In genomic region chr15:90160781-90161727, GRCh38 we compare ENCODE assay signal across 13 cellular contexts. TPM values are rescaled to one million over a fixed set of nuclear protein-coding genes. Genes with fewer than 3 reads are reported as not detected.
DNase-seq lines count a peak whose midpoint lies in the region; ATAC-seq, FAIRE-seq and TF ChIP-seq lines count a peak whose summit lies in the region.
"Had no signal": no experiment of that assay in that cellular context is flagged by ENCODE, and none has a peak within 500 bp of the region (broad histone marks: within the 10 kb centered on the region; RNA-seq: fewer than 3 reads in every experiment).

No MANE protein-coding gene starts in this region.

- peaks cover 0 to 17% (median 8%) of the 10 kb centered on the region in 4 experiments; a peak in 4 of 7 replicates for H3K4me1 ChIP-seq in H1 (replicated peaks in 1 of 4; ENCODE audit: control insufficient read depth in 3 of 4, insufficient read depth in 4 of 4, low read length in 3 of 4)

- H3K27me3 ChIP-seq in H7 (ENCODE audit: control insufficient read depth, insufficient read depth, low read length) (no peaks in the 10 kb centered on the region), H1 (replicated peaks in 1 of 4; ENCODE audit: control insufficient read depth in 3 of 4, extremely low read depth in 1 of 4, insufficient read depth in 3 of 4, low read length in 3 of 4) (no peaks in the 10 kb centered on the region)

- no peaks in the 10 kb centered on the region for H3K79me2 ChIP-seq in H1 (ENCODE audit: control insufficient read depth in 1 of 2, insufficient read depth in 2 of 2, low read length in 2 of 2)

- no peaks in the 10 kb centered on the region; the same call in 1 of the 2 replicates for H3K23me2 ChIP-seq in H1 (ENCODE audit: low read depth, low read length)

- H4K8ac ChIP-seq in H1 (ENCODE audit: extremely low read depth, insufficient read depth, low read length) = no peak overlapping the region

- 0 out of 3 replicates have a peak, but pooled peaks of 1 of the 2 experiments have one; percentile 30 for TF ChIP-seq POLR2A in H1 (IDR thresholded peaks at IDR 0.05; ENCODE audit: control extremely low read depth in 1 of 2, low read depth in 2 of 2, low read length in 2 of 2)

- H3K23ac ChIP-seq in H1 (ENCODE audit: insufficient read length) = no peak overlapping the region

- peak overlapping the region; percentile 84 for H2BK20ac ChIP-seq in H1 (ENCODE audit: low read length)

- H2BK15ac ChIP-seq in H1 (ENCODE audit: low read length) = no peak overlapping the region

- peak overlapping the region; percentile 40 for H2BK120ac ChIP-seq in H1 (replicated peaks; ENCODE audit: low read depth, low read length)

- H4K91ac ChIP-seq in H1 (replicated peaks; ENCODE audit: insufficient read length, low read length) = peak overlapping the region; percentile 36

- H3K79me1 ChIP-seq in H1 (ENCODE audit: low read depth, low read length) = no peaks in the 10 kb centered on the region

- H3K4ac ChIP-seq in H1 (replicated peaks; ENCODE audit: insufficient read length, low read depth, low read length) = no peak overlapping the region

- H4K5ac ChIP-seq in H1 (ENCODE audit: insufficient read length, low read depth, low read length) = no peak overlapping the region

- H3K4me2 ChIP-seq in H1 (ENCODE audit: insufficient read depth in 1 of 2, low read depth in 2 of 2, low read length in 2 of 2) = 0 out of 4 replicates have a peak overlapping the region, but pooled peaks of 1 of the 2 experiments have one; percentile 34

- no peak overlapping the region for H3K14ac ChIP-seq in H1 (ENCODE audit: insufficient read length)

- no peak for ATAC-seq in HG03025 (IDR thresholded peaks at IDR 0.05; ENCODE audit: low FRiP score, unreplicated experiment)
- ATAC-seq: activated CD8-positive, alpha-beta T cell treated with anti-CD3 and anti-CD28 coated beads for 36 hours had no signal

- no peaks in the 10 kb centered on the region for H3K9me3 ChIP-seq in H1 (ENCODE audit: insufficient read depth in 2 of 2, low read depth in 1 of 2, low read length in 1 of 2)

- POLR2A ChIA-PET in H1 (lab: Charles Lee; ENCODE audit: partially characterized antibody) = interaction anchor here (0.6 to 1.8 kb wide), 4 partner anchors 9 to 119 kb away, joined by 3 to 7 read pairs (median 4); no protein-coding TSS in a partner anchor

- 0 out of 2 replicates have a peak overlapping the region, but pooled peaks have one; percentile 6 for H3K18ac ChIP-seq in H1 (ENCODE audit: extremely low read depth, low read length)

- CTCF ChIA-PET in H1 (lab: Charles Lee; ENCODE audit: partially characterized antibody) = interaction anchor here (0.6 to 2.7 kb wide), 10 partner anchors 8 to 283 kb away, joined by 3 to 10 read pairs (median 4); partner anchors contain the start of gene CIB1

- H3K4me3 ChIP-seq in H7 (ENCODE audit: insufficient read depth, low read depth, low read length) (no peak overlapping the region), H1 (ENCODE audit: extremely low read depth in 1 of 4, insufficient read depth in 2 of 4, low read depth in 3 of 4, low read length in 4 of 4) (no peak overlapping the region)

- no peak for TF ChIP-seq EP300 in H1 (IDR thresholded peaks at IDR 0.05; ENCODE audit: borderline replicate concordance in 1 of 2, low read depth in 2 of 2, low read length in 2 of 2)

- no peak overlapping the region for H3K9ac ChIP-seq in H1 (replicated peaks in 1 of 4; ENCODE audit: extremely low read depth in 1 of 4, low read depth in 3 of 4, low read length in 3 of 4)

- H3K56ac ChIP-seq in H1 (replicated peaks; ENCODE audit: insufficient read length, low read depth, low read length) = no peak overlapping the region

- no peaks in the 10 kb centered on the region for H3K36me3 ChIP-seq in H7 (replicated peaks; ENCODE audit: control insufficient read depth, insufficient read depth, low read length)
- H3K36me3 ChIP-seq in H1 (ENCODE audit: control insufficient read depth in 2 of 4, insufficient read depth in 4 of 4, low read length in 3 of 4) = no peaks in the 10 kb centered on the region

- DNase-seq in H7 = peak; percentile 58
- DNase-seq in NCI-H510A (lab: John Stamatoyannopoulos, UW) = peak; percentile 83
- peak in 1 of 2 experiments; percentile 55 for DNase-seq in H1 (ENCODE audit: low read depth in 1 of 2, low spot score in 2 of 2)
- peak; percentile 70 for DNase-seq in renal cortical epithelial cell (ENCODE audit: low read depth)
- no peak for DNase-seq in NCI-H524 (lab: John Stamatoyannopoulos, UW)
- DNase-seq in DMS 273 treated with DMSO at 0.1 percent for 48 hours (lab: John Stamatoyannopoulos, UW) = no peak
- no peak for DNase-seq in DMS114 treated with DMSO at 0.1 percent for 48 hours (lab: John Stamatoyannopoulos, UW; ENCODE audit: unreplicated experiment)
- DNase-seq: activated CD8-positive, alpha-beta T cell treated with anti-CD3 and anti-CD28 coated beads for 36 hours; HCEC 1CT; OCI-M1 had no signal

- TF ChIP-seq CTCF in H1 (IDR thresholded peaks at IDR 0.05; ENCODE audit: control extremely low read depth in 1 of 3, insufficient read depth in 1 of 3, low read depth in 1 of 3, low read length in 3 of 3) = no peak

- no peak overlapping the region for H3K27ac ChIP-seq in H1 (ENCODE audit: low read depth, low read length)

- H4K20me1 ChIP-seq in H1 (replicated peaks in 1 of 2; ENCODE audit: control insufficient read depth in 1 of 2, insufficient read depth in 2 of 2, low read length in 2 of 2) = no peaks in the 10 kb centered on the region

- 75% methylated on average over 14 of the region's 14 CpGs; no CpG with 5 or more reads in 1 of the 2 experiments for WGBS in H1 (ENCODE audit: extremely low coverage in 1 of 2, insufficient coverage in 1 of 2, insufficient read length in 1 of 2, insufficient replicate concordance in 2 of 2, low coverage in 1 of 2, low lambda C conversion rate in 2 of 2, missing lambda C conversion rate in 1 of 2), 2 experiments

- no peak for FAIRE-seq in H1 (lab: Jason Lieb, UNC)
- FAIRE-seq: astrocyte, urothelium cell line had no signal

- 0 out of 2 replicates have a peak overlapping the region, but pooled peaks have one; percentile 65 for H2AFZ ChIP-seq in H1 (ENCODE audit: low read length)

- no peak overlapping the region for H2AK5ac ChIP-seq in H1 (ENCODE audit: low read depth, low read length)

- H2BK5ac ChIP-seq in H1 (ENCODE audit: low read depth, low read length) = 0 out of 2 replicates have a peak overlapping the region, but pooled peaks have one; percentile 14

- 0 out of 4 replicates have a peak, but pooled peaks of 1 of the 2 experiments have one; percentile 5 for TF ChIP-seq RAD21 in H1 (IDR thresholded peaks at IDR 0.05 in 1 of 2, conservative IDR thresholded peaks at IDR 0.05 in 1 of 2; ENCODE audit: low read depth in 2 of 2, low read length in 2 of 2)

- H2BK12ac ChIP-seq in H1 (ENCODE audit: low read depth, low read length) = peak overlapping the region; percentile 18; the same call in 1 of the 2 replicates

TF ChIP-seq in H1, 55 proteins besides CTCF, POLR2A, EP300 and RAD21:
- no peak for TF ChIP-seq BACH1 (IDR thresholded peaks at IDR 0.05; ENCODE audit: low read length)
- no peak for TF ChIP-seq POLR2AphosphoS5 (IDR thresholded peaks at IDR 0.05; ENCODE audit: low read depth, low read length)
- TF ChIP-seq SIN3A (conservative IDR thresholded peaks at IDR 0.05 in 1 of 2, IDR thresholded peaks at IDR 0.05 in 1 of 2; ENCODE audit: low read depth in 1 of 2, low read length in 2 of 2) = no peak
- no peak for TF ChIP-seq MAFK (IDR thresholded peaks at IDR 0.05; ENCODE audit: low read depth, low read length)
- no peak for TF ChIP-seq SIX5 (IDR thresholded peaks at IDR 0.05; ENCODE audit: low read depth, low read length)
- TF ChIP-seq MAX (IDR thresholded peaks at IDR 0.05) = peak; percentile 33; the same call in 1 of the 2 replicates
- TF ChIP-seq SUZ12 (IDR thresholded peaks at IDR 0.05; ENCODE audit: low read length) = no peak
- peak; percentile 64; the same call in 1 of the 2 replicates for TF ChIP-seq KDM1A (IDR thresholded peaks at IDR 0.05; ENCODE audit: borderline replicate concordance, low read length)
- peak; percentile 82 for TF ChIP-seq TCF12 (IDR thresholded peaks at IDR 0.05; ENCODE audit: low read depth, low read length)
- TF ChIP-seq BRCA1 (IDR thresholded peaks at IDR 0.05; ENCODE audit: low read depth, low read length) = no peak
- peak; percentile 34; the same call in 1 of the 2 replicates for TF ChIP-seq TAF1 (IDR thresholded peaks at IDR 0.05; ENCODE audit: low read depth, low read length)
- no peak for TF ChIP-seq CEBPB (IDR thresholded peaks at IDR 0.05; ENCODE audit: low read depth, low read length)
- TF ChIP-seq POU5F1 (IDR thresholded peaks at IDR 0.05; ENCODE audit: low read depth, low read length) = no peak

RNA-seq across cellular contexts. Expression of gene SEMA4B, which starts 40.1 kb away (rescaled TPM):
- 53.0 and 61.0 TPM in 2 replicates for total RNA-seq in H7 (2014; rRNA removed; shearing (Covaris generic))
- 42.7 and 43.6 TPM in 2 replicates for total RNA-seq in H1 (2021; fragmentation: NEBNext Ultra II Directional; extraction: Animal tissue kit (Norgen Biotek cat#: 25700))
- 43.0 and 62.4 TPM in 2 replicates for polyA plus RNA-seq in H1 (2011; rRNA removed)
- polyA plus RNA-seq in H1 (2011; cell fraction: cytosol; rRNA removed) = 31.1 TPM
- 103 TPM for polyA plus RNA-seq in H1 (2011; cell fraction: nucleus; rRNA removed)
- 29.8 to 49.9 TPM (median 46.1 TPM) in 4 replicates for polyA plus RNA-seq in H1 (2012, experiment 1 of 2)
- 37.6 TPM for polyA plus RNA-seq in H1 (2012, experiment 2 of 2)
- polyA plus RNA-seq in H1 (2013, experiment 1 of 2) = 71.9 TPM
- polyA plus RNA-seq in H1 (2013, experiment 2 of 2) = 65.7 TPM
- polyA minus RNA-seq in H1 (2011; rRNA and poly(A)+ RNA removed) = 34.0 and 63.8 TPM in 2 replicates
- 52.3 TPM for polyA minus RNA-seq in H1 (2011; cell fraction: cytosol; rRNA and poly(A)+ RNA removed)
- polyA minus RNA-seq in H1 (2011; cell fraction: nucleus; rRNA and poly(A)+ RNA removed) = 41.9 TPM
- total RNA-seq in renal cortical epithelial cell = 26.6 and 154 TPM in 2 replicates

RNA-seq across cellular contexts. Expression of gene IDH2, which starts 58.8 kb away (rescaled TPM):
- total RNA-seq in H7 (2014; rRNA removed; shearing (Covaris generic)) = 67.6 and 74.4 TPM in 2 replicates
- 64.2 and 64.6 TPM in 2 replicates for total RNA-seq in H1 (2021; fragmentation: NEBNext Ultra II Directional; extraction: Animal tissue kit (Norgen Biotek cat#: 25700))
- 79.7 and 84.6 TPM in 2 replicates for polyA plus RNA-seq in H1 (2011; rRNA removed)
- polyA plus RNA-seq in H1 (2011; cell fraction: cytosol; rRNA removed) = 83.6 TPM
- polyA plus RNA-seq in H1 (2011; cell fraction: nucleus; rRNA removed) = 83.9 TPM
- 57.0 to 99.4 TPM (median 81.5 TPM) in 4 replicates for polyA plus RNA-seq in H1 (2012, experiment 1 of 2)
- polyA plus RNA-seq in H1 (2012, experiment 2 of 2) = 63.6 TPM
- polyA plus RNA-seq in H1 (2013, experiment 1 of 2) = 43.8 TPM
- polyA plus RNA-seq in H1 (2013, experiment 2 of 2) = 40.8 TPM
- polyA minus RNA-seq in H1 (2011; rRNA and poly(A)+ RNA removed) = 67.3 and 74.7 TPM in 2 replicates
- polyA minus RNA-seq in H1 (2011; cell fraction: cytosol; rRNA and poly(A)+ RNA removed) = 43.6 TPM
- 18.6 TPM for polyA minus RNA-seq in H1 (2011; cell fraction: nucleus; rRNA and poly(A)+ RNA removed)
- total RNA-seq in renal cortical epithelial cell = 160 and 174 TPM in 2 replicates

Comparison
In these comparisons a context has a peak if more than half of its experiments do, and no peak if none do; other contexts are left out.
1. DNase-seq: peak in H7 (single experiment), NCI-H510A (single experiment) and renal cortical epithelial cell (single experiment); none in NCI-H524 (0 of 2), DMS 273 treated with DMSO at 0.1 percent for 48 hours (single experiment) and DMS114 treated with DMSO at 0.1 percent for 48 hours (single experiment).